39 cellular contexts compared by ENCODE assay signal in genomic region chr6:49964064-49964463, GRCh38. TPM values are rescaled to one million over a fixed set of nuclear protein-coding genes. Genes with fewer than 3 reads are reported as not detected.
"Had no signal": no experiment of that assay in that cellular context is flagged by ENCODE, and none has a peak within 500 bp of the region (broad histone marks: within the 10 kb centered on the region; RNA-seq: fewer than 3 reads in every experiment).

Gene DEFB114 (minus strand): TSS chr6:49964164. CDS start chr6:49964105, 59 bp downstream.

- H3K27me3 ChIP-seq: MG63 had no signal

- H3K36me3 ChIP-seq: MG63 had no signal

- DNase-seq: Karpas-422, Kasumi-1, MG63, MM.1S, MV-4-11, NCI-H1048, NCI-H1092, NCI-H1092 treated with DMSO at 0.1 percent for 48 hours, NCI-H1105, NCI-H1105 treated with DMSO at 0.1 percent for 48 hours, NCI-H1417, NCI-H1417 treated with DMSO at 0.1 percent for 48 hours, NCI-H1436, NCI-H1436 treated with DMSO at 0.1 percent for 48 hours, NCI-H146, NCI-H1694, NCI-H1694 treated with DMSO at 0.1 percent for 48 hours, NCI-H187, NCI-H187 treated with DMSO at 0.1 percent for 48 hours, NCI-H1930, NCI-H2029, NCI-H2029 treated with DMSO at 0.1 percent for 48 hours, NCI-H2081, NCI-H2081 treated with DMSO at 0.1 percent for 48 hours, NCI-H2107, NCI-H2171, NCI-H2171 treated with DMSO at 0.1 percent for 48 hours, NCI-H2227 treated with DMSO at 0.1 percent for 48 hours, NCI-H226, NCI-H345, NCI-H446, NCI-H446 treated with DMSO at 0.1 percent for 48 hours, NCI-H510A, NCI-H510A treated with DMSO at 0.1 percent for 48 hours, NCI-H524 had no signal

- H3K4me3 ChIP-seq: MG63 had no signal

RNA-seq across cellular contexts. Expression of gene DEFB114, which starts in this region (rescaled TPM):
- total RNA-seq: LHCN-M2, M059J, MCF 10A, NCI-H460 had no signal
